1 cellular context compared by ENCODE assay signal in the genomic region with DNA sequence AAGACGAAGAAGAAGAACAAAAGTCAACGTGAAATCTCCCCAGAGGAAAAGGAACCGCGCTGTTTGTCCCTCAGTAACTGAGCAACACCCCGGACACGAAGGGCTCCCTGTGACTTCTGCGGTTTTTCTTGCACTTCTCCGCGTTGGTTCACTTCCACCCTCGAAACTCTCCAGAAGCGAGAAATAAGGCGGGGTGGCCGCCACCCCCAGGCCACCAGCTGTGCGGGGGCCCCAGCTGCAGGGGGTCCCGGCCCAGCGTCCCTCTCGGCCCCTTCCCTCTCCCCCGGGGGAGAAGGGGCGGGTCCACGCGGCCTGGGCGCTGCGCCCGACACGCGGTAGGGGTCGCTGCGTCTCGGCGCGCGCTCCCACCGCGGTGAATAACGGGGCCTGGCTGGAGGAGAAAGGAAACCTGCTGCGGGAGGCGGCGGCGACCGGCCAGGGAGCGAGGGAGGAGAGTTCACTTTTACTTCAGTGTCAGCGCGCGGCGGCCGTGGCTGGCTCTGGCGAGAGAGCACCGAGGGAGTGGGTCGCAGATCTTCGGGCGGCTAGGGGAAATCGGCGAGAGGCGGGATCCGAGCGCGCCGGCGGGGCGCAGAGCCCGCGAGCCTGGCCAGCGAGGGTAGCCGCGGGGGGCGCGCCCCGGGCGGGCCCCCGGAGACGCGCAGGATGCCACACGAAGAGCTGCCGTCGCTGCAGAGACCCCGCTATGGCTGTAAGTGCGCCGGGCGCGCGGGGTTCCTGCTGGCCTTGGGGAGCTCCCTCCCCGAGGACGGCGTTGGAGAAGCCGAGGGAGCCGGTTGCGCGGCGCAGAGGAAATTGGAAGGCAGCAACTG.
A peak's percentile ranks its signal among the peaks of the same experiment; 100 is the strongest.
TF ChIP-seq lines count a peak whose summit lies in the region.

A gene with protein sequence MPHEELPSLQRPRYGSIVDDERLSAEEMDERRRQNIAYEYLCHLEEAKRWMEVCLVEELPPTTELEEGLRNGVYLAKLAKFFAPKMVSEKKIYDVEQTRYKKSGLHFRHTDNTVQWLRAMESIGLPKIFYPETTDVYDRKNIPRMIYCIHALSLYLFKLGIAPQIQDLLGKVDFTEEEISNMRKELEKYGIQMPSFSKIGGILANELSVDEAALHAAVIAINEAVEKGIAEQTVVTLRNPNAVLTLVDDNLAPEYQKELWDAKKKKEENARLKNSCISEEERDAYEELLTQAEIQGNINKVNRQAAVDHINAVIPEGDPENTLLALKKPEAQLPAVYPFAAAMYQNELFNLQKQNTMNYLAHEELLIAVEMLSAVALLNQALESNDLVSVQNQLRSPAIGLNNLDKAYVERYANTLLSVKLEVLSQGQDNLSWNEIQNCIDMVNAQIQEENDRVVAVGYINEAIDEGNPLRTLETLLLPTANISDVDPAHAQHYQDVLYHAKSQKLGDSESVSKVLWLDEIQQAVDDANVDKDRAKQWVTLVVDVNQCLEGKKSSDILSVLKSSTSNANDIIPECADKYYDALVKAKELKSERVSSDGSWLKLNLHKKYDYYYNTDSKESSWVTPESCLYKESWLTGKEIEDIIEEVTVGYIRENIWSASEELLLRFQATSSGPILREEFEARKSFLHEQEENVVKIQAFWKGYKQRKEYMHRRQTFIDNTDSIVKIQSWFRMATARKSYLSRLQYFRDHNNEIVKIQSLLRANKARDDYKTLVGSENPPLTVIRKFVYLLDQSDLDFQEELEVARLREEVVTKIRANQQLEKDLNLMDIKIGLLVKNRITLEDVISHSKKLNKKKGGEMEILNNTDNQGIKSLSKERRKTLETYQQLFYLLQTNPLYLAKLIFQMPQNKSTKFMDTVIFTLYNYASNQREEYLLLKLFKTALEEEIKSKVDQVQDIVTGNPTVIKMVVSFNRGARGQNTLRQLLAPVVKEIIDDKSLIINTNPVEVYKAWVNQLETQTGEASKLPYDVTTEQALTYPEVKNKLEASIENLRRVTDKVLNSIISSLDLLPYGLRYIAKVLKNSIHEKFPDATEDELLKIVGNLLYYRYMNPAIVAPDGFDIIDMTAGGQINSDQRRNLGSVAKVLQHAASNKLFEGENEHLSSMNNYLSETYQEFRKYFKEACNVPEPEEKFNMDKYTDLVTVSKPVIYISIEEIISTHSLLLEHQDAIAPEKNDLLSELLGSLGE (N-terminal part only) (plus strand): TSS at position 406 of the 833 bp plus-strand sequence. CDS start 261 bp downstream, at position 667.

TF ChIP-seq in K562, 482 proteins besides CTCF, POLR2A, EP300 and RAD21 (continued from another document and continues in another):
- TF ChIP-seq, protein P1, sequence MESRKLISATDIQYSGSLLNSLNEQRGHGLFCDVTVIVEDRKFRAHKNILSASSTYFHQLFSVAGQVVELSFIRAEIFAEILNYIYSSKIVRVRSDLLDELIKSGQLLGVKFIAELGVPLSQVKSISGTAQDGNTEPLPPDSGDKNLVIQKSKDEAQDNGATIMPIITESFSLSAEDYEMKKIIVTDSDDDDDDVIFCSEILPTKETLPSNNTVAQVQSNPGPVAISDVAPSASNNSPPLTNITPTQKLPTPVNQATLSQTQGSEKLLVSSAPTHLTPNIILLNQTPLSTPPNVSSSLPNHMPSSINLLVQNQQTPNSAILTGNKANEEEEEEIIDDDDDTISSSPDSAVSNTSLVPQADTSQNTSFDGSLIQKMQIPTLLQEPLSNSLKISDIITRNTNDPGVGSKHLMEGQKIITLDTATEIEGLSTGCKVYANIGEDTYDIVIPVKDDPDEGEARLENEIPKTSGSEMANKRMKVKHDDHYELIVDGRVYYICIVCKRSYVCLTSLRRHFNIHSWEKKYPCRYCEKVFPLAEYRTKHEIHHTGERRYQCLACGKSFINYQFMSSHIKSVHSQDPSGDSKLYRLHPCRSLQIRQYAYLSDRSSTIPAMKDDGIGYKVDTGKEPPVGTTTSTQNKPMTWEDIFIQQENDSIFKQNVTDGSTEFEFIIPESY (CRISPR knock-in tag; IDR thresholded peaks at IDR 0.05) = peak; percentile 49; the same call in 1 of the 2 replicates
- TF ChIP-seq, protein P2, sequence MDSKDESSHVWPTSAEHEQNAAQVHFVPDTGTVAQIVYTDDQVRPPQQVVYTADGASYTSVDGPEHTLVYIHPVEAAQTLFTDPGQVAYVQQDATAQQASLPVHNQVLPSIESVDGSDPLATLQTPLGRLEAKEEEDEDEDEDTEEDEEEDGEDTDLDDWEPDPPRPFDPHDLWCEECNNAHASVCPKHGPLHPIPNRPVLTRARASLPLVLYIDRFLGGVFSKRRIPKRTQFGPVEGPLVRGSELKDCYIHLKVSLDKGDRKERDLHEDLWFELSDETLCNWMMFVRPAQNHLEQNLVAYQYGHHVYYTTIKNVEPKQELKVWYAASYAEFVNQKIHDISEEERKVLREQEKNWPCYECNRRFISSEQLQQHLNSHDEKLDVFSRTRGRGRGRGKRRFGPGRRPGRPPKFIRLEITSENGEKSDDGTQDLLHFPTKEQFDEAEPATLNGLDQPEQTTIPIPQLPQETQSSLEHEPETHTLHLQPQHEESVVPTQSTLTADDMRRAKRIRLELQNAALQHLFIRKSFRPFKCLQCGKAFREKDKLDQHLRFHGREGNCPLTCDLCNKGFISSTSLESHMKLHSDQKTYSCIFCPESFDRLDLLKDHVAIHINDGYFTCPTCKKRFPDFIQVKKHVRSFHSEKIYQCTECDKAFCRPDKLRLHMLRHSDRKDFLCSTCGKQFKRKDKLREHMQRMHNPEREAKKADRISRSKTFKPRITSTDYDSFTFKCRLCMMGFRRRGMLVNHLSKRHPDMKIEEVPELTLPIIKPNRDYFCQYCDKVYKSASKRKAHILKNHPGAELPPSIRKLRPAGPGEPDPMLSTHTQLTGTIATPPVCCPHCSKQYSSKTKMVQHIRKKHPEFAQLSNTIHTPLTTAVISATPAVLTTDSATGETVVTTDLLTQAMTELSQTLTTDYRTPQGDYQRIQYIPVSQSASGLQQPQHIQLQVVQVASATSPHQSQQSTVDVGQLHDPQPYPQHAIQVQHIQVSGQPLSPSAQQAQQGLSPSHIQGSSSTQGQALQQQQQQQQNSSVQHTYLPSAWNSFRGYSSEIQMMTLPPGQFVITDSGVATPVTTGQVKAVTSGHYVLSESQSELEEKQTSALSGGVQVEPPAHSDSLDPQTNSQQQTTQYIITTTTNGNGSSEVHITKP (IDR thresholded peaks at IDR 0.05; ENCODE audit: partially characterized antibody) = peak; percentile 78
- TF ChIP-seq TEAD4 (IDR thresholded peaks at IDR 0.05; ENCODE audit: low read length) (no peak), TEAD4 (CRISPR knock-in tag; IDR thresholded peaks at IDR 0.05; ENCODE audit: borderline replicate concordance) (no peak), DMBX1 (CRISPR knock-in tag; IDR thresholded peaks at IDR 0.05; ENCODE audit: borderline replicate concordance) (no peak), PML (IDR thresholded peaks at IDR 0.05; ENCODE audit: low read length) (peak; percentile 34; the same call in 1 of the 2 replicates), CBX1 (IDR thresholded peaks at IDR 0.05; ENCODE audit: low read depth) (peak; percentile 82; the same call in 1 of the 2 replicates), FOSL1 (tag; conservative IDR thresholded peaks at IDR 0.05) (no peak; the same call in 1 of the 2 replicates), ZNF24 (IDR thresholded peaks at IDR 0.05) (0 out of 2 replicates have a peak, but pooled peaks have one; percentile 40), ZNF449 (CRISPR knock-in tag; IDR thresholded peaks at IDR 0.05) (no peak), TCF7 (IDR thresholded peaks at IDR 0.05; ENCODE audit: borderline replicate concordance) (peak; percentile 77; the same call in 1 of the 2 replicates), POLR3A (IDR thresholded peaks at IDR 0.05; ENCODE audit: borderline replicate concordance, extremely low read depth, insufficient read depth, insufficient read length) (no peak), U2AF1 (optimal IDR thresholded peaks at IDR 0.05; ENCODE audit: low read depth, low read length) (peak; percentile 54), HCFC1 (IDR thresholded peaks at IDR 0.05; ENCODE audit: low read depth, low read length) (peak; percentile 5; the same call in 1 of the 2 replicates), ARNT (IDR thresholded peaks at IDR 0.05) (peak; percentile 21; a peak in 1 of 4 replicates), ELF1 (tag; IDR thresholded peaks at IDR 0.05) (0 out of 2 replicates have a peak, but pooled peaks have one; percentile 34), MBD2 (IDR thresholded peaks at IDR 0.05; ENCODE audit: borderline replicate concordance, low read depth) (no peak; the same call in 1 of the 2 replicates), PCBP1 (IDR thresholded peaks at IDR 0.05; ENCODE audit: low read depth, low read length, poor library complexity, severe bottlenecking) (peak; percentile 84), MAX (CRISPR knock-in tag; IDR thresholded peaks at IDR 0.05) (peak; percentile 89), ZNF444 (CRISPR knock-in tag; IDR thresholded peaks at IDR 0.05) (no peak), GTF2E2 (tag; IDR thresholded peaks at IDR 0.05) (peak; percentile 69; the same call in 1 of the 2 replicates), MAZ (CRISPR knock-in tag; conservative IDR thresholded peaks at IDR 0.05 in 1 of 2, IDR thresholded peaks at IDR 0.05 in 1 of 2) (peak; percentile 84 to 89), ATF1 (CRISPR knock-in tag; IDR thresholded peaks at IDR 0.05) (no peak), ATF1 (tag; IDR thresholded peaks at IDR 0.05) (peak; percentile 70), CREM (IDR thresholded peaks at IDR 0.05; ENCODE audit: low read depth) (peak; percentile 82)
- TF ChIP-seq, protein P3, sequence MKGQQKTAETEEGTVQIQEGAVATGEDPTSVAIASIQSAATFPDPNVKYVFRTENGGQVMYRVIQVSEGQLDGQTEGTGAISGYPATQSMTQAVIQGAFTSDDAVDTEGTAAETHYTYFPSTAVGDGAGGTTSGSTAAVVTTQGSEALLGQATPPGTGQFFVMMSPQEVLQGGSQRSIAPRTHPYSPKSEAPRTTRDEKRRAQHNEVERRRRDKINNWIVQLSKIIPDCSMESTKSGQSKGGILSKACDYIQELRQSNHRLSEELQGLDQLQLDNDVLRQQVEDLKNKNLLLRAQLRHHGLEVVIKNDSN (CRISPR knock-in tag; IDR thresholded peaks at IDR 0.05) = 0 out of 2 replicates have a peak, but pooled peaks have one; percentile 26
- TF ChIP-seq, protein P4, sequence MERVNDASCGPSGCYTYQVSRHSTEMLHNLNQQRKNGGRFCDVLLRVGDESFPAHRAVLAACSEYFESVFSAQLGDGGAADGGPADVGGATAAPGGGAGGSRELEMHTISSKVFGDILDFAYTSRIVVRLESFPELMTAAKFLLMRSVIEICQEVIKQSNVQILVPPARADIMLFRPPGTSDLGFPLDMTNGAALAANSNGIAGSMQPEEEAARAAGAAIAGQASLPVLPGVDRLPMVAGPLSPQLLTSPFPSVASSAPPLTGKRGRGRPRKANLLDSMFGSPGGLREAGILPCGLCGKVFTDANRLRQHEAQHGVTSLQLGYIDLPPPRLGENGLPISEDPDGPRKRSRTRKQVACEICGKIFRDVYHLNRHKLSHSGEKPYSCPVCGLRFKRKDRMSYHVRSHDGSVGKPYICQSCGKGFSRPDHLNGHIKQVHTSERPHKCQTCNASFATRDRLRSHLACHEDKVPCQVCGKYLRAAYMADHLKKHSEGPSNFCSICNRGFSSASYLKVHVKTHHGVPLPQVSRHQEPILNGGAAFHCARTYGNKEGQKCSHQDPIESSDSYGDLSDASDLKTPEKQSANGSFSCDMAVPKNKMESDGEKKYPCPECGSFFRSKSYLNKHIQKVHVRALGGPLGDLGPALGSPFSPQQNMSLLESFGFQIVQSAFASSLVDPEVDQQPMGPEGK (CRISPR knock-in tag; IDR thresholded peaks at IDR 0.05; ENCODE audit: borderline replicate concordance) = peak; percentile 23; the same call in 1 of the 2 replicates
- TF ChIP-seq, protein P5, sequence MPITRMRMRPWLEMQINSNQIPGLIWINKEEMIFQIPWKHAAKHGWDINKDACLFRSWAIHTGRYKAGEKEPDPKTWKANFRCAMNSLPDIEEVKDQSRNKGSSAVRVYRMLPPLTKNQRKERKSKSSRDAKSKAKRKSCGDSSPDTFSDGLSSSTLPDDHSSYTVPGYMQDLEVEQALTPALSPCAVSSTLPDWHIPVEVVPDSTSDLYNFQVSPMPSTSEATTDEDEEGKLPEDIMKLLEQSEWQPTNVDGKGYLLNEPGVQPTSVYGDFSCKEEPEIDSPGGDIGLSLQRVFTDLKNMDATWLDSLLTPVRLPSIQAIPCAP (CRISPR knock-in tag; IDR thresholded peaks at IDR 0.05; ENCODE audit: borderline replicate concordance) = no peak
- TF ChIP-seq, protein P6, sequence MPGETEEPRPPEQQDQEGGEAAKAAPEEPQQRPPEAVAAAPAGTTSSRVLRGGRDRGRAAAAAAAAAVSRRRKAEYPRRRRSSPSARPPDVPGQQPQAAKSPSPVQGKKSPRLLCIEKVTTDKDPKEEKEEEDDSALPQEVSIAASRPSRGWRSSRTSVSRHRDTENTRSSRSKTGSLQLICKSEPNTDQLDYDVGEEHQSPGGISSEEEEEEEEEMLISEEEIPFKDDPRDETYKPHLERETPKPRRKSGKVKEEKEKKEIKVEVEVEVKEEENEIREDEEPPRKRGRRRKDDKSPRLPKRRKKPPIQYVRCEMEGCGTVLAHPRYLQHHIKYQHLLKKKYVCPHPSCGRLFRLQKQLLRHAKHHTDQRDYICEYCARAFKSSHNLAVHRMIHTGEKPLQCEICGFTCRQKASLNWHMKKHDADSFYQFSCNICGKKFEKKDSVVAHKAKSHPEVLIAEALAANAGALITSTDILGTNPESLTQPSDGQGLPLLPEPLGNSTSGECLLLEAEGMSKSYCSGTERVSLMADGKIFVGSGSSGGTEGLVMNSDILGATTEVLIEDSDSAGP (CRISPR knock-in tag; IDR thresholded peaks at IDR 0.05) = no peak
- TF ChIP-seq, protein P7, sequence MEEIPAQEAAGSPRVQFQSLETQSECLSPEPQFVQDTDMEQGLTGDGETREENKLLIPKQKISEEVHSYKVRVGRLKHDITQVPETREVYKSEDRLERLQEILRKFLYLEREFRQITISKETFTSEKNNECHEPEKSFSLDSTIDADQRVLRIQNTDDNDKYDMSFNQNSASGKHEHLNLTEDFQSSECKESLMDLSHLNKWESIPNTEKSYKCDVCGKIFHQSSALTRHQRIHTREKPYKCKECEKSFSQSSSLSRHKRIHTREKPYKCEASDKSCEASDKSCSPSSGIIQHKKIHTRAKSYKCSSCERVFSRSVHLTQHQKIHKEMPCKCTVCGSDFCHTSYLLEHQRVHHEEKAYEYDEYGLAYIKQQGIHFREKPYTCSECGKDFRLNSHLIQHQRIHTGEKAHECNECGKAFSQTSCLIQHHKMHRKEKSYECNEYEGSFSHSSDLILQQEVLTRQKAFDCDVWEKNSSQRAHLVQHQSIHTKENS (CRISPR knock-in tag; IDR thresholded peaks at IDR 0.05) = no peak
